19 cellular contexts compared by ENCODE assay signal in genomic region chr3:37601832-37602231, GRCh38.
DNase-seq lines count a peak whose midpoint lies in the region; ATAC-seq and TF ChIP-seq lines count a peak whose summit lies in the region.
"Had no signal": no experiment of that assay in that cellular context is flagged by ENCODE, and none has a peak within 500 bp of the region (broad histone marks: within the 10 kb centered on the region; RNA-seq: fewer than 3 reads in every experiment).

No MANE protein-coding gene starts in this region.

- TF ChIP-seq POLR2A in gastroesophageal sphincter (IDR thresholded peaks at IDR 0.05), result no peak

- no peak for TF ChIP-seq EP300 in gastroesophageal sphincter (IDR thresholded peaks at IDR 0.05)

- H3K9me3 ChIP-seq in HEK293 (ENCODE audit: control insufficient read depth, insufficient read depth, low read depth, low read length) (no peaks in the 10 kb centered on the region), SJCRH30 (replicated peaks) (no peaks in the 10 kb centered on the region), gastroesophageal sphincter (no peaks in the 10 kb centered on the region)
- H3K9me3 ChIP-seq: pancreas, sigmoid colon had no signal

- H3K36me3 ChIP-seq in HEK293 (ENCODE audit: control insufficient read depth in 2 of 2, insufficient read depth in 1 of 2, low read length in 2 of 2) (no peaks in the 10 kb centered on the region), SJCRH30 (no peaks in the 10 kb centered on the region), gastroesophageal sphincter (peaks cover 0 to 8% of the 10 kb centered on the region in 2 donors)
- H3K36me3 ChIP-seq: pancreas, sigmoid colon had no signal

- POLR2A ChIA-PET in HEK293 (lab: Yijun Ruan, JAX), result no interaction called here

- H3K27ac ChIP-seq in HEK293 (ENCODE audit: extremely low read depth, low read depth, low read length), result no peak overlapping the region
- H3K27ac ChIP-seq in SJCRH30, result no peak overlapping the region
- H3K27ac ChIP-seq in gastroesophageal sphincter, result no peak overlapping the region
- H3K27ac ChIP-seq: pancreas had no signal

- no peak overlapping the region for H3K4me3 ChIP-seq in HEK293 (ENCODE audit: low read depth, low read length)
- no peak overlapping the region for H3K4me3 ChIP-seq in SJCRH30
- H3K4me3 ChIP-seq in gastroesophageal sphincter, result no peak overlapping the region
- H3K4me3 ChIP-seq: pancreas, sigmoid colon had no signal

- peak; percentile 25 for DNase-seq in A172 (ENCODE audit: low spot score)
- peak; percentile 4 to 7 for DNase-seq in SJCRH30
- no peak for DNase-seq in LoVo (ENCODE audit: low spot score)
- DNase-seq in NCI-H1436 treated with DMSO at 0.1 percent for 48 hours (lab: John Stamatoyannopoulos, UW), result no peak
- DNase-seq: activated T-cell treated with anti-CD3 and anti-CD28 coated beads, Interleukin-2, amount 50 U/mL, for 24 hours; C1 segment of cervical spinal cord; KBM-7; natural killer cell; NCI-H1048; NCI-H2081 treated with DMSO at 0.1 percent for 48 hours; NCI-H774; OCI-M1; pancreas; sigmoid colon had no signal

- WGBS in gastroesophageal sphincter (ENCODE audit: low coverage in 1 of 2), 2 donors, result 64 to 67% methylated on average over 1 to 6 of the region's 6 CpGs

- TF ChIP-seq CTCF in HEK293 (tag by site-specific recombination; IDR thresholded peaks at IDR 0.05) (no peak), gastroesophageal sphincter (IDR thresholded peaks at IDR 0.05) (no peak)

- H3K4me1 ChIP-seq in HEK293 (ENCODE audit: control insufficient read depth, insufficient read depth, low read length) (no peaks in the 10 kb centered on the region), SJCRH30 (no peaks in the 10 kb centered on the region), gastroesophageal sphincter (peaks cover 0 to 47% (median 0%) of the 10 kb centered on the region in 3 donors)
- H3K4me1 ChIP-seq: pancreas had no signal

- CTCF ChIA-PET in HEK293 (lab: Yijun Ruan, JAX), result no interaction called here

- ATAC-seq in gastroesophageal sphincter (peak; percentile 35), GM18870 (IDR thresholded peaks at IDR 0.05; ENCODE audit: unreplicated experiment) (no peak), HG03565 (IDR thresholded peaks at IDR 0.05; ENCODE audit: unreplicated experiment) (no peak)
- ATAC-seq: natural killer cell, pancreas, Right ventricle myocardium inferior had no signal

- no peaks in the 10 kb centered on the region for H3K27me3 ChIP-seq in SJCRH30
- no peaks in the 10 kb centered on the region for H3K27me3 ChIP-seq in gastroesophageal sphincter
- H3K27me3 ChIP-seq: pancreas, sigmoid colon had no signal

TF ChIP-seq in HEK293, 187 proteins besides CTCF, POLR2A, EP300 and RAD21:
- TF ChIP-seq MZF1 (tag by site-specific recombination; IDR thresholded peaks at IDR 0.05; ENCODE audit: borderline replicate concordance) (no peak), ZBTB44 (tag by site-specific recombination; IDR thresholded peaks at IDR 0.05) (no peak), ZBTB48 (tag by site-specific recombination; IDR thresholded peaks at IDR 0.05) (no peak), GLIS1 (tag by site-specific recombination; IDR thresholded peaks at IDR 0.05) (0 out of 2 replicates have a peak, but pooled peaks have one; percentile 10), REST (tag by site-specific recombination; IDR thresholded peaks at IDR 0.05) (no peak), PRDM10 (tag by site-specific recombination; IDR thresholded peaks at IDR 0.05) (peak; percentile 43; the same call in 1 of the 2 replicates)
TF ChIP-seq in HEK293: peak in this region for 2.

Comparison
In these comparisons a context has a peak if more than half of its experiments do, and no peak if none do; other contexts are left out.
1. DNase-seq: peak in A172 (single experiment) and SJCRH30 (2 of 2); none in LoVo (single experiment) and NCI-H1436 treated with DMSO at 0.1 percent for 48 hours (single experiment).